9 cellular contexts compared by ENCODE assay signal in genomic region chr1:100267284-100267683, GRCh38. TPM values are rescaled to one million over a fixed set of nuclear protein-coding genes. Genes with fewer than 3 reads are reported as not detected.
A peak's percentile ranks its signal among the peaks of the same experiment; 100 is the strongest.
DNase-seq lines count a peak whose midpoint lies in the region; ATAC-seq and TF ChIP-seq lines count a peak whose summit lies in the region.
"Had no signal": no experiment of that assay in that cellular context is flagged by ENCODE, and none has a peak within 500 bp of the region (broad histone marks: within the 10 kb centered on the region; RNA-seq: fewer than 3 reads in every experiment).

No MANE protein-coding gene starts in this region.

- peaks cover 25% of the 10 kb centered on the region for H3K4me1 Mint-ChIP-seq in HFFc6 (ENCODE audit: low read depth)
- H3K4me1 Mint-ChIP-seq in activated B cell treated with CpG ODN at 0.5 μM for 24 hours, result peaks cover 38% of the 10 kb centered on the region

- peak overlapping the region; percentile 100 for H3K4me3 Mint-ChIP-seq in HFFc6
- H3K4me3 Mint-ChIP-seq in activated B cell treated with CpG ODN at 0.5 μM for 24 hours, result peak overlapping the region; percentile 100

- peak overlapping the region; percentile 83 for H3K9ac ChIP-seq in smooth muscle cell (ENCODE audit: low read depth)

- no peak for DNase-seq in HFFc6
- no peak for DNase-seq in activated B cell treated with CpG ODN at 0.5 μM for 24 hours
- no peak for DNase-seq in right cardiac atrium
- no peak for DNase-seq in smooth muscle cell (lab: John Stamatoyannopoulos, UW; ENCODE audit: unreplicated experiment)
- DNase-seq in COLO829 (ENCODE audit: low spot score), result no peak
- DNase-seq in NCI-H1436 treated with DMSO at 0.1 percent for 48 hours (lab: John Stamatoyannopoulos, UW), result no peak
- DNase-seq in ACHN, result no peak
- DNase-seq: caudate nucleus, NCI-H2029 treated with DMSO at 0.1 percent for 48 hours had no signal

- H3K27ac Mint-ChIP-seq in HFFc6 (no peak overlapping the region), activated B cell treated with CpG ODN at 0.5 μM for 24 hours (no peak overlapping the region)

- H3K36me3 Mint-ChIP-seq in HFFc6 (ENCODE audit: low read depth), result peaks cover 46% of the 10 kb centered on the region
- H3K36me3 Mint-ChIP-seq in activated B cell treated with CpG ODN at 0.5 μM for 24 hours (ENCODE audit: low read depth), result peaks cover 51% of the 10 kb centered on the region

- H3K27ac ChIP-seq in right cardiac atrium (ENCODE audit: low read length) (no peak overlapping the region), smooth muscle cell (ENCODE audit: low read depth) (peak overlapping the region; percentile 80)

- no peak overlapping the region for H2AFZ ChIP-seq in smooth muscle cell (ENCODE audit: low read depth)

- H3K27me3 Mint-ChIP-seq in HFFc6 (ENCODE audit: insufficient read depth) (no peaks in the 10 kb centered on the region; the same call in 1 of the 2 replicates), activated B cell treated with CpG ODN at 0.5 μM for 24 hours (no peaks in the 10 kb centered on the region)

- TF ChIP-seq CTCF in HFFc6 (IDR thresholded peaks at IDR 0.05), result 0 out of 2 replicates have a peak, but pooled peaks have one; percentile 7
- no peak for TF ChIP-seq CTCF in activated B cell treated with CpG ODN at 0.5 μM for 24 hours (IDR thresholded peaks at IDR 0.05)
- TF ChIP-seq CTCF in smooth muscle cell (IDR thresholded peaks at IDR 0.05; ENCODE audit: borderline replicate concordance, insufficient read depth, poor library complexity, severe bottlenecking), result no peak

- 84% methylated on average over 1 of the region's 1 CpG for WGBS in right cardiac atrium
- WGBS in smooth muscle cell (ENCODE audit: low lambda C conversion rate), result 91% methylated on average over 1 of the region's 1 CpG

- H3K9me3 Mint-ChIP-seq in HFFc6, result no peaks in the 10 kb centered on the region
- H3K9me3 Mint-ChIP-seq in activated B cell treated with CpG ODN at 0.5 μM for 24 hours, result no peaks in the 10 kb centered on the region

- H3F3A ChIP-seq in smooth muscle cell (ENCODE audit: low read depth), result no peaks in the 10 kb centered on the region

- POLR2A ChIA-PET in activated B cell treated with CpG ODN at 0.5 μM for 24 hours (lab: Charles Lee), result interaction anchor here (2.2 to 3.0 kb wide), 3 partner anchors 18 to 134 kb away, joined by 11 to 36 read pairs (median 34); partner anchors contain the start of genes CDC14A, DBT, SASS6 and TRMT13

- H3K4me2 ChIP-seq in smooth muscle cell, result peak overlapping the region; percentile 88

- H3K27me3 ChIP-seq in right cardiac atrium (ENCODE audit: control insufficient read depth, insufficient read depth) (no peaks in the 10 kb centered on the region), smooth muscle cell (ENCODE audit: low read depth) (no peaks in the 10 kb centered on the region)

- peaks cover 59% of the 10 kb centered on the region for H3K79me2 ChIP-seq in smooth muscle cell (ENCODE audit: low read depth)

- in situ Hi-C loops in ACHN (cut with HindIII; ENCODE audit: low pct_ligation_motif_present, low pct_unique_long_range_greater_than_20kb, low sequenced_read_pairs), result no loop called here

- ATAC-seq in activated B cell treated with CpG ODN at 0.5 μM for 24 hours (ENCODE audit: low read depth) (no peak), right cardiac atrium (no peak)

- H3K4me1 ChIP-seq in right cardiac atrium (ENCODE audit: control insufficient read depth, insufficient read depth, low read length) (no peaks in the 10 kb centered on the region), smooth muscle cell (ENCODE audit: low read depth) (peaks cover 13% of the 10 kb centered on the region)

- H4K20me1 ChIP-seq in smooth muscle cell (ENCODE audit: low read depth), result peaks cover 14% of the 10 kb centered on the region

- H3K36me3 ChIP-seq in smooth muscle cell (ENCODE audit: low read depth), result peaks cover 29% of the 10 kb centered on the region

- peak overlapping the region; percentile 96 for H3K4me3 ChIP-seq in right cardiac atrium (ENCODE audit: low read length)
- H3K4me3 ChIP-seq in smooth muscle cell, result peak overlapping the region; percentile 92

- intact Hi-C loops in activated B cell treated with CpG ODN at 0.5 μM for 24 hours (cut with micrococcal nuclease), result loop anchor here (2.0 to 5.0 kb wide), 3 partner anchors 415 to 1396 kb away; partner anchors contain the start of gene AGL
- intact Hi-C loops in right cardiac atrium (cut with DNase I), result loop anchor here in 2 of 4 donors (10.0 kb wide), 2 partner anchors 132 to 188 kb away; partner anchors contain the start of genes SASS6 (in 1 of the 2) and TRMT13 (in 1 of the 2)

- H3K9me3 ChIP-seq in right cardiac atrium (ENCODE audit: control insufficient read depth, low read length), result no peaks in the 10 kb centered on the region
- H3K9me3 ChIP-seq in smooth muscle cell (replicated peaks; ENCODE audit: low read depth), result no peaks in the 10 kb centered on the region

- CTCF ChIA-PET in activated B cell treated with CpG ODN at 0.5 μM for 24 hours (lab: Charles Lee), result interaction anchor here (1.3 to 2.0 kb wide), 2 partner anchors 91 to 192 kb away, joined by 7 to 8 read pairs; no protein-coding TSS in a partner anchor

RNA-seq across cellular contexts. Expression of gene RTCA, which starts 1.3 kb away (rescaled TPM):
- 10 to 100 TPM; 47.4 to 55.7 (median 53.2) TPM for total RNA-seq in HFFc6 (2021; fragmentation: NEBNext Ultra II Directional; extraction: Animal tissue kit (Norgen Biotek cat#: 25700))
- total RNA-seq in activated B cell treated with CpG ODN at 0.5 μM for 24 hours (32.3 and 34.5 TPM in 2 replicates), right cardiac atrium (10 to 100 TPM; 27.8 to 39.8 (median 34.7) TPM), smooth muscle cell (62.2 and 67.5 TPM in 2 replicates)
- polyA plus RNA-seq in right cardiac atrium (32.0 TPM), smooth muscle cell (51.7 and 53.2 TPM in 2 replicates)

RNA-seq across cellular contexts. Expression of gene DBT, which starts 17.6 kb away (rescaled TPM):
- 10 to 100 TPM in 3 of 6 experiments, 1 to 10 TPM in 3; 8.6 to 12.3 (median 10.2) TPM for total RNA-seq in HFFc6 (2021; fragmentation: NEBNext Ultra II Directional; extraction: Animal tissue kit (Norgen Biotek cat#: 25700))
- total RNA-seq in activated B cell treated with CpG ODN at 0.5 μM for 24 hours (9.8 and 11.6 TPM in 2 replicates), right cardiac atrium (10 to 100 TPM; 17.0 to 28.4 (median 21.6) TPM), smooth muscle cell (9.0 and 17.1 TPM in 2 replicates)
- polyA plus RNA-seq in right cardiac atrium (6.3 TPM), smooth muscle cell (3.8 and 4.3 TPM in 2 replicates)
